ENCODE assay signal across 29 cellular contexts in the genomic region with DNA sequence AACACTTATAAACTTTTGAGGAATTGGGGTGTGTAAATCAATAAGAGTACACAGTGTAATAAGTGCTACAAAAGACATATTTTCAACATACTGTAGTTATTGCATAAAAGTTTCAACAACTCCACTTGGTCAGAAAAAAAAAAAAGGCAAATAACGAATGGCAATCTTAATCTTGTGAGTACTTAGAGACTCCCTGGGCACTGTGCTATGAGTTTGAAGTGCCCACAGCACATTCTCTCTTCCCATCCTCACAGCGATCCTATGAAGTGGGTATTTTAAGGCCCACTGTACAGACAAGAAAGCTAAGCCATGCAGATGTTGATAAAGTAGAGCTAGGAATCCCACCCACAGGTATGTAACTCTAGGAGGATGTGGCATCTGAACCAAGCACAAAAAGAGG.
"Had no signal": no experiment of that assay in that cellular context is flagged by ENCODE, and none has a peak within 500 bp of the region (broad histone marks: within the 10 kb centered on the region; RNA-seq: fewer than 3 reads in every experiment).

No MANE protein-coding gene starts in this region.

- H3K27ac ChIP-seq: neutrophil, pancreas, prostate gland, sigmoid colon, WERI-Rb-1 had no signal

- H3K9me3 ChIP-seq: neutrophil, pancreas, prostate gland, sigmoid colon had no signal

- H3K4me3 ChIP-seq: pancreas, prostate gland, sigmoid colon, smooth muscle cell had no signal

- H3K36me3 ChIP-seq: neutrophil, prostate gland, WERI-Rb-1 had no signal

- FAIRE-seq: astrocyte, frontal cortex, pancreas had no signal

- H3K4me2 ChIP-seq: smooth muscle cell had no signal

- H3K27me3 ChIP-seq: neutrophil, pancreas, sigmoid colon had no signal

- ATAC-seq: activated CD8-positive, alpha-beta T cell treated with anti-CD3 and anti-CD28 coated beads for 36 hours; activated T-cell treated with anti-CD3 and anti-CD28 coated beads, Interleukin-2, amount 50 U/mL, for 4 hours; activated T-helper 17 cell treated with anti-CD3 and anti-CD28 coated beads, Interleukin-2, amount 50 U/mL, for 72 hours; esophagus mucosa; left ventricle myocardium superior; pancreas; stimulated activated memory B cell treated with anti-CD40 and anti-IgM and Interleukin-4, amounts not matched to agents 10 μg/mL and 1 μg/mL and 100 μg/mL, for 72 hours; stimulated activated naive CD8-positive, alpha-beta T cell treated with anti-CD3 and anti-CD28 coated beads, Interleukin-15, amount 100 ng/mL, for 72 hours had no signal

- DNase-seq: activated CD4-positive, alpha-beta T cell treated with anti-CD3 and anti-CD28 coated beads, Interleukin-2, amount 50 U/mL, for 1 hour; activated CD4-positive, CD25-positive, alpha-beta regulatory T cell treated with anti-CD3 and anti-CD28 coated beads, Interleukin-2, amount 50 U/mL, for 72 hours; activated CD8-positive, alpha-beta T cell treated with anti-CD3 and anti-CD28 coated beads for 36 hours; activated gamma-delta T cell treated with Interleukin-2 at 50 U/mL for 16 hours; activated naive CD4-positive, alpha-beta T cell treated with anti-CD3 and anti-CD28 coated beads, Interleukin-2, amount 50 U/mL, for 16 hours; activated T-cell treated with anti-CD3 and anti-CD28 coated beads, Interleukin-2, amount 50 U/mL, for 4 hours; amniotic stem cell; caudate nucleus; islet precursor cell; left ventricle myocardium superior; mammary epithelial cell; pancreas; retina; sigmoid colon; stimulated activated CD4-positive, alpha-beta T cell treated with anti-CD3 and anti-CD28 coated beads, Interleukin-1b, Interleukin-23, amount 100 ng/mL, for 48 hours; stimulated activated CD4-positive, alpha-beta T cell treated with anti-CD3 and anti-CD28 coated beads, Interleukin-4, amount 100 ng/mL, for 4 hours; stimulated activated CD8-positive, alpha-beta memory T cell treated with anti-CD3 and anti-CD28 coated beads, Interleukin-4, amount 100 ng/mL, for 48 hours; stimulated activated naive CD8-positive, alpha-beta T cell treated with anti-CD3 and anti-CD28 coated beads, Interleukin-15, amount 100 ng/mL, for 72 hours; substantia nigra; T-helper 9 cell; WERI-Rb-1 had no signal
